Comparison of ENCODE assay signal across 20 cellular contexts in genomic region chr10:924524-924859, GRCh38. TPM values are rescaled to one million over a fixed set of nuclear protein-coding genes. Genes with fewer than 3 reads are reported as not detected.
A peak's percentile ranks its signal among the peaks of the same experiment; 100 is the strongest.
DNase-seq lines count a peak whose midpoint lies in the region; ATAC-seq and TF ChIP-seq lines count a peak whose summit lies in the region.
"Had no signal": no experiment of that assay in that cellular context is flagged by ENCODE, and none has a peak within 500 bp of the region (broad histone marks: within the 10 kb centered on the region; RNA-seq: fewer than 3 reads in every experiment).

No MANE protein-coding gene starts in this region.

- H3K4me1 Mint-ChIP-seq in stimulated activated naive CD8-positive, alpha-beta T cell treated with anti-CD3 and anti-CD28 coated beads, Interleukin-15, Interleukin-2, amounts not matched to agents 100 ng/mL and 50 ng/mL, for 24 hours (ENCODE audit: low read depth), result peaks cover 71% of the 10 kb centered on the region
- H3K4me1 Mint-ChIP-seq in WTC11, result peaks cover 44% of the 10 kb centered on the region
- peaks cover 9% of the 10 kb centered on the region for H3K4me1 Mint-ChIP-seq in glutamatergic neuron (ENCODE audit: low read depth, unreplicated experiment)
- H3K4me1 Mint-ChIP-seq in type B pancreatic cell (ENCODE audit: unreplicated experiment), result peaks cover 44% of the 10 kb centered on the region

- POLR2A ChIA-PET in WTC11 (lab: Charles Lee), result no interaction called here

- no peak overlapping the region for H3K4me3 Mint-ChIP-seq in stimulated activated naive CD8-positive, alpha-beta T cell treated with anti-CD3 and anti-CD28 coated beads, Interleukin-15, Interleukin-2, amounts not matched to agents 100 ng/mL and 50 ng/mL, for 24 hours
- no peak overlapping the region for H3K4me3 Mint-ChIP-seq in WTC11
- peak overlapping the region; percentile 48 for H3K4me3 Mint-ChIP-seq in glutamatergic neuron (ENCODE audit: unreplicated experiment)
- H3K4me3 Mint-ChIP-seq in type B pancreatic cell, result peak overlapping the region; percentile 29

- CTCF ChIA-PET in WTC11 (lab: Charles Lee), result no interaction called here

- peaks cover 51% of the 10 kb centered on the region for H3K36me3 Mint-ChIP-seq in stimulated activated naive CD8-positive, alpha-beta T cell treated with anti-CD3 and anti-CD28 coated beads, Interleukin-15, Interleukin-2, amounts not matched to agents 100 ng/mL and 50 ng/mL, for 24 hours (ENCODE audit: low read depth)
- H3K36me3 Mint-ChIP-seq in WTC11 (peaks cover 13% of the 10 kb centered on the region; the same call in 1 of the 2 replicates), glutamatergic neuron (ENCODE audit: unreplicated experiment) (no peaks in the 10 kb centered on the region), type B pancreatic cell (peaks cover 14% of the 10 kb centered on the region)

- DNase-seq in stimulated activated naive CD8-positive, alpha-beta T cell treated with anti-CD3 and anti-CD28 coated beads, Interleukin-15, Interleukin-2, amounts not matched to agents 100 U/mL and 50 U/mL, for 24 hours, result no peak
- DNase-seq in WTC11 (ENCODE audit: low spot score) (no peak), glutamatergic neuron (no peak), type B pancreatic cell (ENCODE audit: extremely low spot score, unreplicated experiment) (no peak), cerebellar cortex (ENCODE audit: low spot score) (no peak), NCI-H226 (no peak)
- DNase-seq: activated CD8-positive, alpha-beta memory T cell treated with anti-CD3 and anti-CD28 coated beads for 24 hours; activated gamma-delta T cell treated with Interleukin-2 at 50 U/mL for 16 hours; body of pancreas; erythroblast; gastrocnemius medialis; GM23248; left ventricle myocardium superior; NCI-H1092 treated with DMSO at 0.1 percent for 48 hours; NCI-H2171 treated with DMSO at 0.1 percent for 48 hours; NCI-H774; ovary; stimulated activated CD4-positive, alpha-beta T cell treated with anti-CD3 and anti-CD28 coated beads, Interleukin-4, amount 100 ng/mL, for 1 hour had no signal

- no peak for TF ChIP-seq CTCF in WTC11 (IDR thresholded peaks at IDR 0.05)
- no peak for TF ChIP-seq CTCF in glutamatergic neuron (IDR thresholded peaks at IDR 0.05; ENCODE audit: partially characterized antibody, unreplicated experiment)
- TF ChIP-seq CTCF in type B pancreatic cell (conservative IDR thresholded peaks at IDR 0.05), result no peak

- H3K27me3 Mint-ChIP-seq in stimulated activated naive CD8-positive, alpha-beta T cell treated with anti-CD3 and anti-CD28 coated beads, Interleukin-15, Interleukin-2, amounts not matched to agents 100 ng/mL and 50 ng/mL, for 24 hours, result no peaks in the 10 kb centered on the region
- H3K27me3 Mint-ChIP-seq in WTC11 (ENCODE audit: low read depth) (no peaks in the 10 kb centered on the region), glutamatergic neuron (ENCODE audit: unreplicated experiment) (peaks cover 4% of the 10 kb centered on the region), type B pancreatic cell (no peaks in the 10 kb centered on the region)

- H3K27ac Mint-ChIP-seq in stimulated activated naive CD8-positive, alpha-beta T cell treated with anti-CD3 and anti-CD28 coated beads, Interleukin-15, Interleukin-2, amounts not matched to agents 100 ng/mL and 50 ng/mL, for 24 hours, result peak overlapping the region; percentile 23
- H3K27ac Mint-ChIP-seq in WTC11 (peak overlapping the region; percentile 19), glutamatergic neuron (ENCODE audit: unreplicated experiment) (no peak overlapping the region), type B pancreatic cell (peak overlapping the region; percentile 46)

- H3K9me3 Mint-ChIP-seq in stimulated activated naive CD8-positive, alpha-beta T cell treated with anti-CD3 and anti-CD28 coated beads, Interleukin-15, Interleukin-2, amounts not matched to agents 100 ng/mL and 50 ng/mL, for 24 hours, result no peaks in the 10 kb centered on the region
- H3K9me3 Mint-ChIP-seq in WTC11 (no peaks in the 10 kb centered on the region), glutamatergic neuron (ENCODE audit: unreplicated experiment) (peaks cover 3% of the 10 kb centered on the region), type B pancreatic cell (no peaks in the 10 kb centered on the region)

- no peak for ATAC-seq in stimulated activated naive CD8-positive, alpha-beta T cell treated with anti-CD3 and anti-CD28 coated beads, Interleukin-15, Interleukin-2, amounts not matched to agents 100 U/mL and 50 U/mL, for 24 hours
- peak; percentile 92 for ATAC-seq in WTC11
- no peak for ATAC-seq in GM18868 (IDR thresholded peaks at IDR 0.05; ENCODE audit: unreplicated experiment)
- ATAC-seq: body of pancreas, gastrocnemius medialis, left ventricle myocardium superior had no signal

TF ChIP-seq in WTC11, 78 proteins besides CTCF, POLR2A, EP300 and RAD21:
- TF ChIP-seq ESRRA (CRISPR knock-in tag; IDR thresholded peaks at IDR 0.05; ENCODE audit: borderline replicate concordance) (no peak), MXD4 (CRISPR knock-in tag; IDR thresholded peaks at IDR 0.05; ENCODE audit: borderline replicate concordance) (no peak), ATF1 (CRISPR knock-in tag; IDR thresholded peaks at IDR 0.05) (no peak), PRRX2 (CRISPR knock-in tag; IDR thresholded peaks at IDR 0.05) (no peak), USF2 (CRISPR knock-in tag; IDR thresholded peaks at IDR 0.05) (no peak), NFE2L1 (CRISPR knock-in tag; IDR thresholded peaks at IDR 0.05) (no peak), SMAD3 (CRISPR knock-in tag; IDR thresholded peaks at IDR 0.05; ENCODE audit: borderline replicate concordance) (no peak), SP1 (CRISPR knock-in tag; conservative IDR thresholded peaks at IDR 0.05) (no peak), FOXP1 (CRISPR knock-in tag; IDR thresholded peaks at IDR 0.05; ENCODE audit: borderline replicate concordance) (no peak), ERG (CRISPR knock-in tag; IDR thresholded peaks at IDR 0.05) (no peak), RORB (CRISPR knock-in tag; IDR thresholded peaks at IDR 0.05) (no peak)

RNA-seq across cellular contexts. Expression of gene LARP4B, which starts 7.0 kb away (rescaled TPM):
- total RNA-seq in WTC11 (2021), result 83.0 to 91.5 TPM (median 87.1 TPM) in 3 replicates
- total RNA-seq in glutamatergic neuron (ENCODE audit: unreplicated experiment), result 65.6 TPM
- 82.1 and 96.4 TPM in 2 replicates for total RNA-seq in type B pancreatic cell (ENCODE audit: low replicate concordance)

Comparison
In these comparisons a context has a peak if more than half of its experiments do, and no peak if none do; other contexts are left out.
1. H3K4me3 Mint-ChIP-seq: peak in glutamatergic neuron (single experiment) and type B pancreatic cell (single experiment); none in stimulated activated naive CD8-positive, alpha-beta T cell treated with anti-CD3 and anti-CD28 coated beads, Interleukin-15, Interleukin-2, amounts not matched to agents 100 ng/mL and 50 ng/mL, for 24 hours (single experiment) and WTC11 (single experiment).